Comparison of ENCODE assay signal across 1 cellular context in the genomic region with DNA sequence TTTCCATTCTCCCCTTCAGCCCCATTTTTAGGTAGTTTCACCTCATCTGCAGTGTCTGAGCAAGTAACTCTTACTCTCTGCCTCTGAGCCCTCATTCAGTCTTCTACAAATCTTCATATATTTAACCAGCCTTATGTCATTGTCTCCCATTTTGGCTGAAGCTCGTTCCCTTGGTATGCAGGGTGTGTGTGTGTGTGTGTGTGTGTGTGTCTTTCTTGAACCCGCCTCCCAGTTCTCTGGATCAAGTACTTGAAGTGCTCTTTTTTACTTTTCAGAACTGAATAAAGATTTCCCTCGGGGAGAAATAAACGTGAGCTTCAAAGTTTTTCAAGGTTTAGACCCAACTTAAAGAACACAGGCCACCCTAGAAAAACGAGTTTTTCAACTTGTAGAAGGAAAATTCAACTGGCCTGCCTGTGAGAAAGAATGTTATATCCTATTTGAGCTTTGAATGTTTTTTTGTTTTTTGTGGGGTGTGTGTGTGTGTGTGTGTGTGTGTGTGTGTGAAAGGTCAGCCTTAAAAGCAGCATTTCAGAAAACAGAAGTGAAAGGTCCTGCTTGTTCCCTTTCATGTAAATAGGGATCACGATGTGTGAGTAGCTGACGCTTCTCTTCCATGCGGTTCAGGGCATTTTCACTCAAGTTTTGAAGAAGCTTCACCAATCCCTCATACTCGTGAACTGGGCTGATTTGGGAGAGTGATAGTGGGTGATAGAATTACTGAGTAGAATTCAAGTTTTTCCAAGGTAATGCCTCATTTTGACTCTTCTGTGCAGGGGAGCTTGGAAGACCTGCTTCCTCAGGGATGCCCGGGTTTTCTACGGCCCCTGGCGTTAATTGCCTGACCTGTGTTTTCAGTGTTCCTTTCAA.
TF ChIP-seq lines count a peak whose summit lies in the region.

No MANE protein-coding gene starts in this region.

TF ChIP-seq in IMR-90, 13 proteins besides CTCF, POLR2A, EP300 and RAD21:
- TF ChIP-seq MXI1 (IDR thresholded peaks at IDR 0.05; ENCODE audit: borderline replicate concordance, low read depth, low read length): no peak
- no peak for TF ChIP-seq CHD1 (IDR thresholded peaks at IDR 0.05; ENCODE audit: low read depth, low read length)
- TF ChIP-seq FOS (IDR thresholded peaks at IDR 0.05; ENCODE audit: low read depth, low read length): no peak
